In the genomic region with DNA sequence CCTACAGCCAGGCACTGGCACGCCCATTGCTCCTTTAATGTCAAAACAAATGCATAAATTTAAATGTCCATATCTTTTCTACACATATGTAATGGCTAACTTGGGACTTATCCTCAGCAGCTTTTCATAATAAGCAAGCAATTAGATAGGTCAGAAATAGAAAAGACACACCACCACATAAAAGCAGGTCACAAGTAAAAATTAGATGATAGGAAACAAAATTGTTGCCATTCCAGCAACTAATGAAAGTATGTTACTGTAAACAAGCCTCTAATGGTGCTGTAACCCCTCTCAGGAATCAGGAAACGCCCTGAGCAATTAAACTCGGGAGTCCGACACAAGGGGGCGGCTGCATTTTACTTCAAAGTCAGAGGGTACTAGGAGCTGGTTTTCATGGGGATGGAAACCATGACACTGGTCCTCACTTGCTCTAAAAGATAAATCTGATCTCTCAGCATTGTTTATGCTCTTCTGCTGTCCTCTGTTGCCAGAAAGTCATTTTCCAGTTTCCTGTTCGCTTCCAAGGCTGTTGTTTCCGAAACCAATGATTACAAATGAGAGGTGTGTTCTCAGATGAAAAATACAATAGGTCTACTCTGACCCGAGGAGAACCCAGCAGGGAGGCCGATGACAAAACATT, we compare ENCODE assay signal across 12 cellular contexts.
A peak's percentile ranks its signal among the peaks of the same experiment; 100 is the strongest.
DNase-seq lines count a peak whose midpoint lies in the region; ATAC-seq and TF ChIP-seq lines count a peak whose summit lies in the region.
"Had no signal": no experiment of that assay in that cellular context is flagged by ENCODE, and none has a peak within 500 bp of the region (broad histone marks: within the 10 kb centered on the region; RNA-seq: fewer than 3 reads in every experiment).

No MANE protein-coding gene starts in this region.

- H3K4me1 Mint-ChIP-seq in central memory CD8-positive, alpha-beta T cell = peaks cover 55% of the 10 kb centered on the region

- ATAC-seq in heart left ventricle = no peak
- ATAC-seq in central memory CD8-positive, alpha-beta T cell (replicated peaks; ENCODE audit: extremely low read depth, poor library complexity, severe bottlenecking) = no peak
- no peak for ATAC-seq in GM19452 (IDR thresholded peaks at IDR 0.05; ENCODE audit: unreplicated experiment)
- ATAC-seq in activated naive CD4-positive, alpha-beta T cell treated with anti-CD3 and anti-CD28 coated beads, Interleukin-2, amount 50 U/mL, for 72 hours = no peak

- H3K27me3 Mint-ChIP-seq in central memory CD8-positive, alpha-beta T cell = no peaks in the 10 kb centered on the region

- H3K9ac ChIP-seq in mucosa of rectum (ENCODE audit: low read depth in 1 of 2, low read length in 2 of 2) = no peak overlapping the region
- H3K9ac ChIP-seq: GM23248 had no signal

- no peaks in the 10 kb centered on the region for H3K9me3 ChIP-seq in left ventricle myocardium inferior (replicated peaks)
- no peaks in the 10 kb centered on the region for H3K9me3 ChIP-seq in heart left ventricle
- H3K9me3 ChIP-seq in mucosa of rectum (ENCODE audit: control insufficient read depth in 2 of 2, low read length in 2 of 2) = no peaks in the 10 kb centered on the region
- H3K9me3 ChIP-seq in vagina = no peaks in the 10 kb centered on the region

- DNase-seq in left ventricle myocardium inferior (no peak), heart left ventricle (no peak), vagina (ENCODE audit: extremely low spot score in 2 of 2) (peak in 1 of 2 donors; percentile 64), globus pallidus (ENCODE audit: low spot score) (no peak)
- no peak for DNase-seq in central memory CD8-positive, alpha-beta T cell (ENCODE audit: low spot score in 2 of 2)
- DNase-seq in activated naive CD4-positive, alpha-beta T cell treated with anti-CD3 and anti-CD28 coated beads, Interleukin-2, amount 50 U/mL, for 72 hours (ENCODE audit: low spot score in 2 of 2) = no peak
- DNase-seq: GF-D8, MM.1S, PC-9 had no signal

- no peak overlapping the region for H3K27ac ChIP-seq in left ventricle myocardium inferior (replicated peaks)
- peak overlapping the region in 1 of 12 donors; percentile 73 for H3K27ac ChIP-seq in heart left ventricle
- H3K27ac ChIP-seq in mucosa of rectum (ENCODE audit: low read depth in 2 of 2, low read length in 2 of 2) = peak overlapping the region; percentile 7 to 19
- peak overlapping the region; percentile 78 for H3K27ac ChIP-seq in vagina
- H3K27ac ChIP-seq: GM23248, PC-9 had no signal

- peak overlapping the region; percentile 41 for H3K4me3 Mint-ChIP-seq in central memory CD8-positive, alpha-beta T cell

- H3K9me3 Mint-ChIP-seq in central memory CD8-positive, alpha-beta T cell = no peaks in the 10 kb centered on the region
- H3K9me3 Mint-ChIP-seq in activated naive CD4-positive, alpha-beta T cell treated with anti-CD3 and anti-CD28 coated beads, Interleukin-2, amount 50 U/mL, for 72 hours = peaks cover 3 to 4% of the 10 kb centered on the region in 2 donors

- H3K36me3 ChIP-seq in left ventricle myocardium inferior (peaks cover 4% of the 10 kb centered on the region), heart left ventricle (peaks cover 0 to 11% (median 5%) of the 10 kb centered on the region in 9 donors), mucosa of rectum (ENCODE audit: control insufficient read depth in 2 of 2, insufficient read depth in 2 of 2, low read length in 2 of 2) (no peaks in the 10 kb centered on the region), vagina (no peaks in the 10 kb centered on the region)

- H3K27me3 ChIP-seq in left ventricle myocardium inferior (ENCODE audit: low read depth) (no peaks in the 10 kb centered on the region), heart left ventricle (no peaks in the 10 kb centered on the region), mucosa of rectum (ENCODE audit: control insufficient read depth in 2 of 2, insufficient read depth in 2 of 2, low read length in 2 of 2) (no peaks in the 10 kb centered on the region), vagina (no peaks in the 10 kb centered on the region)

- H3K4me3 ChIP-seq in left ventricle myocardium inferior (no peak overlapping the region), heart left ventricle (no peak overlapping the region), mucosa of rectum (ENCODE audit: low read length in 2 of 2) (no peak overlapping the region), vagina (no peak overlapping the region)
- H3K4me3 ChIP-seq: GM23248, PC-9 had no signal

- H3K36me3 Mint-ChIP-seq in central memory CD8-positive, alpha-beta T cell (ENCODE audit: insufficient read depth) = peaks cover 41% of the 10 kb centered on the region
- H3K36me3 Mint-ChIP-seq in activated naive CD4-positive, alpha-beta T cell treated with anti-CD3 and anti-CD28 coated beads, Interleukin-2, amount 50 U/mL, for 72 hours = peaks cover 6 to 8% of the 10 kb centered on the region in 2 donors

- peak; percentile 17 for TF ChIP-seq CTCF in left ventricle myocardium inferior (IDR thresholded peaks at IDR 0.05; ENCODE audit: borderline replicate concordance)
- peak in 2 of 12 donors; percentile 23 to 32 for TF ChIP-seq CTCF in heart left ventricle (IDR thresholded peaks at IDR 0.05)
- TF ChIP-seq CTCF in vagina (IDR thresholded peaks at IDR 0.05) = no peak

- TF ChIP-seq POLR2A in heart left ventricle (IDR thresholded peaks at IDR 0.05) (no peak), vagina (IDR thresholded peaks at IDR 0.05) (no peak)

- peak overlapping the region; percentile 54 for H3K27ac Mint-ChIP-seq in central memory CD8-positive, alpha-beta T cell (ENCODE audit: low read depth)
- H3K27ac Mint-ChIP-seq in activated naive CD4-positive, alpha-beta T cell treated with anti-CD3 and anti-CD28 coated beads, Interleukin-2, amount 50 U/mL, for 72 hours = no peak overlapping the region

- peaks cover 72% of the 10 kb centered on the region for H3K4me1 ChIP-seq in left ventricle myocardium inferior
- peaks cover 0 to 71% (median 39%) of the 10 kb centered on the region in 12 donors for H3K4me1 ChIP-seq in heart left ventricle
- H3K4me1 ChIP-seq in mucosa of rectum (ENCODE audit: control insufficient read depth in 2 of 2, insufficient read depth in 2 of 2, low read length in 2 of 2) = peaks cover 0 to 3% of the 10 kb centered on the region in 2 donors
- peaks cover 79% of the 10 kb centered on the region for H3K4me1 ChIP-seq in vagina

- intact Hi-C loops in left ventricle myocardium inferior (cut with micrococcal nuclease) (no loop called here), heart left ventricle (cut with DNase I) (loop anchor here in 1 of 10 donors (10.0 kb wide), 2 partner anchors 48 to 92 kb away; a partner anchor contains a TSS), vagina (cut with DNase I) (no loop called here)

- WGBS in heart left ventricle, 4 donors = 58 to 68% (median 62%) methylated on average over 9 of the region's 9 CpGs
